8 cellular contexts compared by ENCODE assay signal in the genomic region with DNA sequence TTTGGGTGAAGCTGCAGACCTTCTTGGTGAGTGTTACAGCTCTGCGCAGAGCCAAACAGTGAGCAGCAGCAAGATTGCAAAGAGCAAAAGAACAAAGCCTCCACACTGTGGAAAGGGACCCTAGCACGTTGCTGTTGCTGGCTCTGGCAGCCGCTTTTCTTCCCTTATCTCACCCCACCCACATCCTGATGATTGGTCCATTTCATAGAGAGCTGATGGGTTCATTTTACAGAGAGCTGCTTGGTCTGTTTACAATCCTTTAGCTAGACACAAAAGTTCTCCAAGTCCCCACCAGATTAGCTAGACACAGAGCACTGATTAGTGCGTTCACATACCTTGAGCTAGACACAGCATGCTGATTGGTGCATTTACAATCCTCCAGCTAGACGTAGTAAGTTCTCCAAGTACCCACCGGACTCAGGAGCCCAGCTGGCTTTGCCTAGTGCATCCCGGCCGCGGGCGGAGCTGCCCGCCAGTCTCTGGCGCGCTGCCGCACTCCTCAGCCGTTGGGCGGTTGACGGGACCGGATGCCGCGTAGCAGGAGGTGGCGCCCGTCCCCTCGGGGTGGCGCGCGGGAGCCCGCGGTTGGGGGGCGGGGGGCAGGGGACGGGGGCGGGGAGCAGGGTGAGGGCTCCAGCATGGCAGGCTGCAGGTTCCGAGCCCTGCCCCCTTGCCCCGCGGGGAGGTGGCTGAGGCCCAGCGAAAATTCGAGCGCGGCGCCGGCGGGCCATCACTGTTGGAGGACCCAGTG.
DNase-seq lines count a peak whose midpoint lies in the region; ATAC-seq, FAIRE-seq and TF ChIP-seq lines count a peak whose summit lies in the region.
"Not testable (repeated sequence)": the region's sequence is repeated elsewhere in the genome, so short reads cannot be mapped to it uniquely, and the experiment has no call there.

No MANE protein-coding gene starts in this region.

- intact Hi-C loops in right lobe of liver (cut with DNase I); transverse colon (cut with DNase I; ENCODE audit: low total_unique reads): not testable (repeated sequence)

- not testable (repeated sequence) for H3K36me3 Mint-ChIP-seq in activated T-helper 17 cell treated with anti-CD3 and anti-CD28 coated beads, Interleukin-2, amount 50 U/mL, for 72 hours (ENCODE audit: low read depth)

- TF ChIP-seq POLR2A in right lobe of liver (IDR thresholded peaks at IDR 0.05) (peak; percentile 76), transverse colon (IDR thresholded peaks at IDR 0.05) (peak; percentile 46)

- H3K27me3 ChIP-seq in right lobe of liver; small intestine (ENCODE audit: control insufficient read depth in 2 of 2, insufficient read depth in 2 of 2, low read length in 2 of 2); transverse colon: not testable (repeated sequence)

- not testable (repeated sequence) for H3K4me1 Mint-ChIP-seq in activated T-helper 17 cell treated with anti-CD3 and anti-CD28 coated beads, Interleukin-2, amount 50 U/mL, for 72 hours

- not testable (repeated sequence) for H3K9me3 ChIP-seq in SK-N-MC (ENCODE audit: low read depth, low read length); right lobe of liver; small intestine (ENCODE audit: control insufficient read depth, low read depth); transverse colon

- not testable (repeated sequence) for TF ChIP-seq EP300 in transverse colon (IDR thresholded peaks at IDR 0.05; ENCODE audit: low read depth)

- peak overlapping the region; percentile 83 for H3K4me3 Mint-ChIP-seq in activated T-helper 17 cell treated with anti-CD3 and anti-CD28 coated beads, Interleukin-2, amount 50 U/mL, for 72 hours

- not testable (repeated sequence) for H3K9ac ChIP-seq in SK-N-MC (ENCODE audit: insufficient read length)

- H3K4me3 ChIP-seq in GM12865 (ENCODE audit: low read depth, low read length) (peak overlapping the region; percentile 43), SK-N-MC (peak overlapping the region; percentile 61; the same call in 1 of the 2 replicates), right lobe of liver (peak overlapping the region; percentile 26 to 51 (median 50)), small intestine (ENCODE audit: low read depth in 1 of 2, low read length in 2 of 2) (peak overlapping the region in 1 of 2 donors; percentile 50), transverse colon (peak overlapping the region; percentile 37 to 70 (median 48))

- in situ Hi-C loops in transverse colon (cut with MboI; ENCODE audit: low pct_ligation_motif_present in 1 of 4, low pct_unique_long_range_greater_than_20kb in 1 of 4, low sequenced_read_pairs in 3 of 4), result not testable (repeated sequence)

- ATAC-seq in HG03045 (IDR thresholded peaks at IDR 0.05; ENCODE audit: unreplicated experiment), result peak; percentile 77
- peak; percentile 97 for ATAC-seq in activated T-helper 17 cell treated with anti-CD3 and anti-CD28 coated beads, Interleukin-2, amount 50 U/mL, for 72 hours (replicated peaks)
- ATAC-seq in right lobe of liver, result peak; percentile 63 to 92 (median 79)

- peak overlapping the region; percentile 67 for H3K27ac Mint-ChIP-seq in activated T-helper 17 cell treated with anti-CD3 and anti-CD28 coated beads, Interleukin-2, amount 50 U/mL, for 72 hours

- FAIRE-seq in small intestine (lab: Jason Lieb, UNC), result not testable (repeated sequence)

- not testable (repeated sequence) for TF ChIP-seq CTCF in GM12865 (IDR thresholded peaks at IDR 0.05; ENCODE audit: insufficient read depth, low read depth, low read length, missing control alignments); right lobe of liver (IDR thresholded peaks at IDR 0.05); transverse colon (IDR thresholded peaks at IDR 0.05)

- 0% methylated on average over 6 of the region's 41 CpGs for WGBS in right lobe of liver (ENCODE audit: insufficient coverage, low coverage, low lambda C conversion rate, missing lambda C conversion rate)
- 0 to 2% (median 0%) methylated on average over 3 to 18 of the region's 41 CpGs for WGBS in small intestine, 3 donors
- WGBS in transverse colon (ENCODE audit: low coverage in 1 of 2), 2 donors, result 0% methylated on average over 3 of the region's 41 CpGs; no CpG with 5 or more reads in 1 of the 2 donors

- not testable (repeated sequence) for H3K36me3 ChIP-seq in SK-N-MC (ENCODE audit: insufficient read depth, low read length); right lobe of liver; small intestine (ENCODE audit: control insufficient read depth in 2 of 2, insufficient read depth in 2 of 2, low read length in 2 of 2); transverse colon

- H3K9me3 Mint-ChIP-seq in activated T-helper 17 cell treated with anti-CD3 and anti-CD28 coated beads, Interleukin-2, amount 50 U/mL, for 72 hours, result not testable (repeated sequence)

- H3K4me1 ChIP-seq in right lobe of liver; small intestine (ENCODE audit: control insufficient read depth in 2 of 2, insufficient read depth in 1 of 2, low read depth in 1 of 2, low read length in 1 of 2); transverse colon: not testable (repeated sequence)

- H3K27ac ChIP-seq in SK-N-MC (peak overlapping the region; percentile 93), epithelial cell of prostate (peak overlapping the region; percentile 45), right lobe of liver (peak overlapping the region; percentile 76 to 83 (median 82)), small intestine (ENCODE audit: low read depth in 1 of 2, low read length in 1 of 2) (peak overlapping the region in 1 of 2 donors; percentile 72), transverse colon (peak overlapping the region; percentile 88 to 96 (median 92))

- peak; percentile 87 for DNase-seq in GM12865 (ENCODE audit: low read depth)
- not testable (repeated sequence) for DNase-seq in SK-N-MC (ENCODE audit: low read depth, low spot score)
- DNase-seq in epithelial cell of prostate (ENCODE audit: low read depth, low spot score), result peak; percentile 14
- peak; percentile 81 to 87 (median 81) for DNase-seq in right lobe of liver
- DNase-seq in small intestine, result peak; percentile 37
- DNase-seq in transverse colon, result peak; percentile 80

- not testable (repeated sequence) for H3K27me3 Mint-ChIP-seq in activated T-helper 17 cell treated with anti-CD3 and anti-CD28 coated beads, Interleukin-2, amount 50 U/mL, for 72 hours
